8 cellular contexts compared by ENCODE assay signal in the genomic region with DNA sequence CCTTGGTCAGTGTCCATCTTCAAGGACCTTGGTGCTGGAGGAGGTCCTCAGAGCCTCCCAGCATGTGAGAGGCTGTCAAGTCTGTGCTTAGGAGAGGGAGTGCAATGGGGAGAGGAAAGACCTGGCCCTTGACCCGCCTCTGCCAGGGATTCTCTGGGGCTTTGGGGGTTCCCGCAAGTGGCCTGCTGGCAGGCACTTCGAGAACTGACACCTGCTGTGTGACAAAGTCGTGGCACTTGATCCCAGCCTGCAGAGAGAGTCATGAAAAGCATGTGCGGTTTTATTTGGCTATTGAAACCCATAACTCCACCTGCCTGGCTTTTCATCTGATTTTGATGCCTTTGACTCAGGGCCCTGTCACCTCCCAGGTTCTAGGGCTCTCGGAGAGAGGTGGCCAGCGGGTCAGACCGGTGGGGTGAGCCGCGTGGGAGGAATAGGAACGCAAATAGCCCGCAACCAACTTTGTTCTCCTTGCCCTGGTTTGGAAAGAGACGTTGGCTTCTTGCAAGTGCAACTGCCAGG. TPM values are rescaled to one million over a fixed set of nuclear protein-coding genes. Genes with fewer than 3 reads are reported as not detected.
DNase-seq lines count a peak whose midpoint lies in the region; ATAC-seq and TF ChIP-seq lines count a peak whose summit lies in the region.

No MANE protein-coding gene starts in this region.

- no peak for TF ChIP-seq CTCF in VCaP (conservative IDR thresholded peaks at IDR 0.05)
- no peak for TF ChIP-seq CTCF in WERI-Rb-1 (IDR thresholded peaks at IDR 0.05; ENCODE audit: low read depth, low read length)

- H3K9me3 ChIP-seq in mucosa of rectum (ENCODE audit: control insufficient read depth in 2 of 2, low read length in 2 of 2) (peaks cover 0 to 2% of the 10 kb centered on the region in 2 donors), right cardiac atrium (ENCODE audit: control insufficient read depth, low read length) (no peaks in the 10 kb centered on the region), WERI-Rb-1 (ENCODE audit: severe bottlenecking) (no peaks in the 10 kb centered on the region)

- peak overlapping the region in 1 of 2 donors; percentile 40 for H3K4me3 ChIP-seq in mucosa of rectum (ENCODE audit: low read length in 2 of 2)
- no peak overlapping the region for H3K4me3 ChIP-seq in right cardiac atrium (ENCODE audit: low read length)
- no peak overlapping the region for H3K4me3 ChIP-seq in WERI-Rb-1 (ENCODE audit: low read depth, low read length)

- H3K4me1 ChIP-seq in mucosa of rectum (ENCODE audit: control insufficient read depth in 2 of 2, insufficient read depth in 2 of 2, low read length in 2 of 2): peaks cover 78% of the 10 kb centered on the region in 2 donors
- H3K4me1 ChIP-seq in right cardiac atrium (ENCODE audit: control insufficient read depth, insufficient read depth, low read length): peaks cover 20% of the 10 kb centered on the region

- H3K36me3 ChIP-seq in mucosa of rectum (ENCODE audit: control insufficient read depth in 2 of 2, insufficient read depth in 2 of 2, low read length in 2 of 2): no peaks in the 10 kb centered on the region
- H3K36me3 ChIP-seq in WERI-Rb-1: no peaks in the 10 kb centered on the region

- H3K27ac ChIP-seq in VCaP (peak overlapping the region; percentile 24), mucosa of rectum (ENCODE audit: low read depth in 2 of 2, low read length in 2 of 2) (peak overlapping the region; percentile 33 to 75), right cardiac atrium (ENCODE audit: low read length) (no peak overlapping the region), WERI-Rb-1 (no peak overlapping the region)

- WGBS in right cardiac atrium: 73% methylated on average over 13 of the region's 13 CpGs

- DNase-seq in NCI-H1417 (lab: John Stamatoyannopoulos, UW): peak in 2 of 3 experiments; percentile 33 to 68
- no peak for DNase-seq in NCI-H1417 treated with DMSO at 0.1 percent for 48 hours (lab: John Stamatoyannopoulos, UW)
- no peak for DNase-seq in right cardiac atrium
- no peak for DNase-seq in NCI-H82 treated with DMSO at 0.1 percent for 48 hours (lab: John Stamatoyannopoulos, UW; ENCODE audit: unreplicated experiment)
- DNase-seq in WERI-Rb-1: no peak

- ATAC-seq in HG02884 (IDR thresholded peaks at IDR 0.05; ENCODE audit: unreplicated experiment): peak; percentile 5
- no peak for ATAC-seq in right cardiac atrium

- no peaks in the 10 kb centered on the region for H3K27me3 ChIP-seq in mucosa of rectum (ENCODE audit: control insufficient read depth in 2 of 2, insufficient read depth in 2 of 2, low read length in 2 of 2)
- H3K27me3 ChIP-seq in right cardiac atrium (ENCODE audit: control insufficient read depth, insufficient read depth): no peaks in the 10 kb centered on the region
- H3K27me3 ChIP-seq in WERI-Rb-1 (ENCODE audit: insufficient read depth, low read depth, severe bottlenecking): no peaks in the 10 kb centered on the region

- intact Hi-C loops in right cardiac atrium (cut with DNase I): no loop called here

- H3K9ac ChIP-seq in mucosa of rectum (ENCODE audit: low read depth in 1 of 2, low read length in 2 of 2): peak overlapping the region; percentile 32 to 61

RNA-seq across cellular contexts. Expression of a gene that starts 42.8 kb away (rescaled TPM):
- total RNA-seq in right cardiac atrium: 10 to 100 TPM; 70.8 to 99.8 (median 92.5) TPM
- polyA plus RNA-seq in right cardiac atrium: 40.3 TPM

Comparison
In these comparisons a context has a peak if more than half of its experiments do, and no peak if none do; other contexts are left out.
1. DNase-seq: peak in NCI-H1417 (2 of 3); none in NCI-H1417 treated with DMSO at 0.1 percent for 48 hours (single experiment), right cardiac atrium (0 of 3), NCI-H82 treated with DMSO at 0.1 percent for 48 hours (single experiment) and WERI-Rb-1 (single experiment).
2. H3K27ac ChIP-seq: peak in VCaP (single experiment) and mucosa of rectum (2 of 2); none in right cardiac atrium (single experiment) and WERI-Rb-1 (single experiment).